ENCODE assay signal across 1 cellular context in genomic region chr1:182720465-182720864, GRCh38.
TF ChIP-seq lines count a peak whose summit lies in the region.

No MANE protein-coding gene starts in this region.

TF ChIP-seq in liver, 16 proteins besides CTCF, POLR2A, EP300 and RAD21:
- no peak for TF ChIP-seq REST (IDR thresholded peaks at IDR 0.05)
- TF ChIP-seq JUND (IDR thresholded peaks at IDR 0.05): no peak
- no peak for TF ChIP-seq SP1 (IDR thresholded peaks at IDR 0.05)
- no peak for TF ChIP-seq HNF4A (conservative IDR thresholded peaks at IDR 0.05)
- no peak for TF ChIP-seq FOXA1 (IDR thresholded peaks at IDR 0.05)
- TF ChIP-seq RXRA (IDR thresholded peaks at IDR 0.05): no peak
- TF ChIP-seq MAX (IDR thresholded peaks at IDR 0.05): no peak
- TF ChIP-seq EGR1 (IDR thresholded peaks at IDR 0.05; ENCODE audit: low read depth in 2 of 2): no peak
- TF ChIP-seq FOXA2 (IDR thresholded peaks at IDR 0.05): no peak
- TF ChIP-seq YY1 (IDR thresholded peaks at IDR 0.05): no peak
- no peak for TF ChIP-seq GABPA (IDR thresholded peaks at IDR 0.05 in 1 of 2, conservative IDR thresholded peaks at IDR 0.05 in 1 of 2)
- TF ChIP-seq NR2F2 (IDR thresholded peaks at IDR 0.05): no peak
- TF ChIP-seq, protein P1, sequence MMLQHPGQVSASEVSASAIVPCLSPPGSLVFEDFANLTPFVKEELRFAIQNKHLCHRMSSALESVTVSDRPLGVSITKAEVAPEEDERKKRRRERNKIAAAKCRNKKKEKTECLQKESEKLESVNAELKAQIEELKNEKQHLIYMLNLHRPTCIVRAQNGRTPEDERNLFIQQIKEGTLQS (IDR thresholded peaks at IDR 0.05): no peak
- TF ChIP-seq, protein P2, sequence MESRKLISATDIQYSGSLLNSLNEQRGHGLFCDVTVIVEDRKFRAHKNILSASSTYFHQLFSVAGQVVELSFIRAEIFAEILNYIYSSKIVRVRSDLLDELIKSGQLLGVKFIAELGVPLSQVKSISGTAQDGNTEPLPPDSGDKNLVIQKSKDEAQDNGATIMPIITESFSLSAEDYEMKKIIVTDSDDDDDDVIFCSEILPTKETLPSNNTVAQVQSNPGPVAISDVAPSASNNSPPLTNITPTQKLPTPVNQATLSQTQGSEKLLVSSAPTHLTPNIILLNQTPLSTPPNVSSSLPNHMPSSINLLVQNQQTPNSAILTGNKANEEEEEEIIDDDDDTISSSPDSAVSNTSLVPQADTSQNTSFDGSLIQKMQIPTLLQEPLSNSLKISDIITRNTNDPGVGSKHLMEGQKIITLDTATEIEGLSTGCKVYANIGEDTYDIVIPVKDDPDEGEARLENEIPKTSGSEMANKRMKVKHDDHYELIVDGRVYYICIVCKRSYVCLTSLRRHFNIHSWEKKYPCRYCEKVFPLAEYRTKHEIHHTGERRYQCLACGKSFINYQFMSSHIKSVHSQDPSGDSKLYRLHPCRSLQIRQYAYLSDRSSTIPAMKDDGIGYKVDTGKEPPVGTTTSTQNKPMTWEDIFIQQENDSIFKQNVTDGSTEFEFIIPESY (IDR thresholded peaks at IDR 0.05): no peak
- no peak for TF ChIP-seq TAF1 (conservative IDR thresholded peaks at IDR 0.05)
- no peak for TF ChIP-seq HNF4G (IDR thresholded peaks at IDR 0.05)
